8 cellular contexts compared by ENCODE assay signal in genomic region chrX:84046403-84046984, GRCh38.
DNase-seq lines count a peak whose midpoint lies in the region; ATAC-seq and TF ChIP-seq lines count a peak whose summit lies in the region.

No MANE protein-coding gene starts in this region.

- H3K27ac Mint-ChIP-seq in activated naive CD4-positive, alpha-beta T cell treated with anti-CD3 and anti-CD28 coated beads, Interleukin-2, amount 10 ng/mL, durations not matched to agents 7 days and 5 days = no peak overlapping the region

- TF ChIP-seq CTCF in Panc1 (IDR thresholded peaks at IDR 0.05) (peak; percentile 83), esophagus muscularis mucosa (IDR thresholded peaks at IDR 0.05) (peak; percentile 41 to 57 (median 51)), psoas muscle (IDR thresholded peaks at IDR 0.05) (peak; percentile 50)

- no peaks in the 10 kb centered on the region for H3K27me3 ChIP-seq in Panc1 (ENCODE audit: control insufficient read depth, insufficient read depth, low read length)
- H3K27me3 ChIP-seq in esophagus muscularis mucosa = peaks cover 0 to 7% (median 0%) of the 10 kb centered on the region in 4 donors
- no peaks in the 10 kb centered on the region for H3K27me3 ChIP-seq in psoas muscle (ENCODE audit: insufficient read depth in 3 of 3, low read length in 2 of 3)

- H3K4me1 Mint-ChIP-seq in activated naive CD4-positive, alpha-beta T cell treated with anti-CD3 and anti-CD28 coated beads, Interleukin-2, amount 10 ng/mL, durations not matched to agents 7 days and 5 days = no peaks in the 10 kb centered on the region

- no peaks in the 10 kb centered on the region for H3K9me3 ChIP-seq in Panc1 (ENCODE audit: control insufficient read depth, insufficient read depth, low read depth, low read length)
- H3K9me3 ChIP-seq in esophagus muscularis mucosa = no peaks in the 10 kb centered on the region
- no peaks in the 10 kb centered on the region for H3K9me3 ChIP-seq in psoas muscle

- no peak for TF ChIP-seq EP300 in esophagus muscularis mucosa (IDR thresholded peaks at IDR 0.05)

- TF ChIP-seq POLR2A in esophagus muscularis mucosa (IDR thresholded peaks at IDR 0.05; ENCODE audit: low read depth) = no peak

- WGBS in esophagus muscularis mucosa = 27% methylated on average over 7 of the region's 7 CpGs
- WGBS in psoas muscle, 3 donors = 5 to 30% (median 29%) methylated on average over 5 to 7 of the region's 7 CpGs

- H3K27me3 Mint-ChIP-seq in activated naive CD4-positive, alpha-beta T cell treated with anti-CD3 and anti-CD28 coated beads, Interleukin-2, amount 10 ng/mL, durations not matched to agents 7 days and 5 days = no peaks in the 10 kb centered on the region

- no peak overlapping the region for H3K4me3 Mint-ChIP-seq in activated naive CD4-positive, alpha-beta T cell treated with anti-CD3 and anti-CD28 coated beads, Interleukin-2, amount 10 ng/mL, durations not matched to agents 7 days and 5 days

- in situ Hi-C loops in Panc1 (cut with HindIII; ENCODE audit: low pct_unique_long_range_greater_than_20kb, low sequenced_read_pairs) = no loop called here

- H3K9me3 Mint-ChIP-seq in activated naive CD4-positive, alpha-beta T cell treated with anti-CD3 and anti-CD28 coated beads, Interleukin-2, amount 10 ng/mL, durations not matched to agents 7 days and 5 days = no peaks in the 10 kb centered on the region

- peak; percentile 98 for ATAC-seq in GM21526 (IDR thresholded peaks at IDR 0.05; ENCODE audit: low FRiP score, unreplicated experiment)
- no peak for ATAC-seq in Panc1
- ATAC-seq in psoas muscle = no peak

- intact Hi-C loops in Panc1 (cut with micrococcal nuclease; ENCODE audit: unreplicated experiment) (no loop called here), esophagus muscularis mucosa (cut with DNase I) (no loop called here), psoas muscle (cut with DNase I) (no loop called here)

- BruUV-seq in Panc1 (replicated peaks; lab: Mats Ljungman, UMichigan) = no TSS peak

- H3K36me3 Mint-ChIP-seq in activated naive CD4-positive, alpha-beta T cell treated with anti-CD3 and anti-CD28 coated beads, Interleukin-2, amount 10 ng/mL, durations not matched to agents 7 days and 5 days = no peaks in the 10 kb centered on the region

- H3K36me3 ChIP-seq in Panc1 (ENCODE audit: control insufficient read depth, insufficient read depth, low read length) (no peaks in the 10 kb centered on the region), esophagus muscularis mucosa (no peaks in the 10 kb centered on the region), psoas muscle (ENCODE audit: insufficient read depth in 1 of 2, low read depth in 1 of 2) (no peaks in the 10 kb centered on the region)

- CTCF ChIA-PET in activated naive CD4-positive, alpha-beta T cell treated with anti-CD3 and anti-CD28 coated beads, Interleukin-2, amount 10 ng/mL, durations not matched to agents 7 days and 5 days (lab: Charles Lee) = no interaction called here
- CTCF ChIA-PET in Panc1 (lab: Charles Lee) = no interaction called here

- DNase-seq in activated naive CD4-positive, alpha-beta T cell treated with anti-CD3 and anti-CD28 coated beads, Interleukin-2, amount 10 ng/mL, durations not matched to agents 7 days and 5 days = peak; percentile 20
- no peak for DNase-seq in activated naive CD4-positive, alpha-beta T cell treated with Interleukin-2 at 50 U/mL for 16 hours
- DNase-seq in HT-29 (ENCODE audit: low spot score) = peak; percentile 65
- DNase-seq in Panc1 (ENCODE audit: low read depth, low spot score) = peak; percentile 12
- no peak for DNase-seq in esophagus muscularis mucosa (ENCODE audit: extremely low spot score)
- no peak for DNase-seq in psoas muscle
- no peak for DNase-seq in activated CD8-positive, alpha-beta memory T cell treated with anti-CD3 and anti-CD28 coated beads, Interleukin-2, amount 50 U/mL, for 48 hours

- no peak overlapping the region for H3K27ac ChIP-seq in Panc1 (ENCODE audit: low read length)
- H3K27ac ChIP-seq in esophagus muscularis mucosa (replicated peaks in 1 of 4) = no peak overlapping the region
- H3K27ac ChIP-seq in psoas muscle = no peak overlapping the region

- POLR2A ChIA-PET in Panc1 (lab: Charles Lee) = no interaction called here

- H3K4me1 ChIP-seq in Panc1 (ENCODE audit: control insufficient read depth, insufficient read depth, low read length) = no peaks in the 10 kb centered on the region
- no peaks in the 10 kb centered on the region for H3K4me1 ChIP-seq in esophagus muscularis mucosa
- H3K4me1 ChIP-seq in psoas muscle = no peaks in the 10 kb centered on the region

- H3K4me3 ChIP-seq in Panc1 (ENCODE audit: low read depth in 2 of 2, low read length in 2 of 2) (no peak overlapping the region), esophagus muscularis mucosa (no peak overlapping the region), psoas muscle (no peak overlapping the region)

Comparison
In these comparisons a context has a peak if more than half of its experiments do, and no peak if none do; other contexts are left out.
1. DNase-seq: peak in activated naive CD4-positive, alpha-beta T cell treated with anti-CD3 and anti-CD28 coated beads, Interleukin-2, amount 10 ng/mL, durations not matched to agents 7 days and 5 days (single experiment), HT-29 (single experiment) and Panc1 (single experiment); none in activated naive CD4-positive, alpha-beta T cell treated with Interleukin-2 at 50 U/mL for 16 hours (single experiment), esophagus muscularis mucosa (single experiment), psoas muscle (0 of 2) and activated CD8-positive, alpha-beta memory T cell treated with anti-CD3 and anti-CD28 coated beads, Interleukin-2, amount 50 U/mL, for 48 hours (single experiment).
2. Peak in every context shown above with its lines, with median percentiles within 50 percentile points of each other: CTCF ChIP-seq.